ENCODE assay signal across 34 cellular contexts in the genomic region with DNA sequence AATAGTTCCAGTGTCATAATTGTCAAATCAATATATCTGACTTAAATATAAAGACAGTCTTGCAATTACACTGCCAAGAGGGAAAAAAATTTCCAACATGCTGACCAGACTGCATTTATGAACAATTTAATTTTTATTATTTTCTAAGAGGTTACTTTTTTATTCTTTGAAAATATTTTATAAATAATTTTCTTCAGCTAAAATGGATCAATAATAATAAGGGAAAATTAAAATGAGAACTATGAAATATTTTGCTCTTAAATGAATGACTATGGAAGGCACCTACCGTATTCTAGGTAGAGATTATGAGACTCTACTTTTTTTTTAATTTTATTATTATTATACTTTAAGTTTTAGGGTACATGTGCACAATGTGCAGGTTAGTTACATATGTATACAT.
"Had no signal": no experiment of that assay in that cellular context is flagged by ENCODE, and none has a peak within 500 bp of the region (broad histone marks: within the 10 kb centered on the region; RNA-seq: fewer than 3 reads in every experiment).

No MANE protein-coding gene starts in this region.

- H3K27ac ChIP-seq: KMS-11 had no signal

- H3K9me3 ChIP-seq: MG63 had no signal

- H3K27me3 ChIP-seq: MG63 had no signal

- H3K36me3 ChIP-seq: MG63 had no signal

- DNase-seq: Karpas-422, Kasumi-1, MG63, MM.1S, MV-4-11, NCI-H1048, NCI-H1092, NCI-H1092 treated with DMSO at 0.1 percent for 48 hours, NCI-H1105, NCI-H1105 treated with DMSO at 0.1 percent for 48 hours, NCI-H1417, NCI-H1417 treated with DMSO at 0.1 percent for 48 hours, NCI-H1436, NCI-H1436 treated with DMSO at 0.1 percent for 48 hours, NCI-H146, NCI-H1694, NCI-H1694 treated with DMSO at 0.1 percent for 48 hours, NCI-H187, NCI-H187 treated with DMSO at 0.1 percent for 48 hours, NCI-H1930, NCI-H2029, NCI-H2029 treated with DMSO at 0.1 percent for 48 hours, NCI-H2081, NCI-H2081 treated with DMSO at 0.1 percent for 48 hours, NCI-H2107, NCI-H2171, NCI-H2171 treated with DMSO at 0.1 percent for 48 hours, NCI-H2227 treated with DMSO at 0.1 percent for 48 hours, NCI-H226, NCI-H345, NCI-H446, NCI-H446 treated with DMSO at 0.1 percent for 48 hours, NCI-H510A had no signal

- H3K4me3 ChIP-seq: MG63 had no signal
